In the genomic region with DNA sequence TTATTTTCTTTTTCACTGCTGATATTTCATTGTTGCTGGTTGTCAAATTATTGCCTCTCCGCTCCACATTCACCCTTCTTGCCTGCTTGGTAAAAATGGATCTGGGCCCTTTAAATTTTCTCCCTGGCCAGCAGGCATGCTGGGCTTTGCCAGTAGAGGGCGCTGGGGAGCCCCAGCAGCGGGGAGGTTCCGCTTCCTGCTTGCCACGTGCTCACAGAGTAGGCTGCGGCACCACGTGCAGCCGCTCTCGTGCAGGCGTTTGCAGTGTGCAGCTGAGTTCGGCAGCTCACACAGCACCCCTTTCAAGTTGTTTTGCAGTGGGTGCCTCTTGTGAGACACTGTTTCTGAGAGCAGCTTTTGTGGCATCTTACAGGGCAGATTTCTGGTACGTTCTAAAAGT, we compare ENCODE assay signal across 12 cellular contexts. TPM values are rescaled to one million over a fixed set of nuclear protein-coding genes. Genes with fewer than 3 reads are reported as not detected.
DNase-seq lines count a peak whose midpoint lies in the region; ATAC-seq and TF ChIP-seq lines count a peak whose summit lies in the region.
"Had no signal": no experiment of that assay in that cellular context is flagged by ENCODE, and none has a peak within 500 bp of the region (broad histone marks: within the 10 kb centered on the region; RNA-seq: fewer than 3 reads in every experiment).

A gene with protein sequence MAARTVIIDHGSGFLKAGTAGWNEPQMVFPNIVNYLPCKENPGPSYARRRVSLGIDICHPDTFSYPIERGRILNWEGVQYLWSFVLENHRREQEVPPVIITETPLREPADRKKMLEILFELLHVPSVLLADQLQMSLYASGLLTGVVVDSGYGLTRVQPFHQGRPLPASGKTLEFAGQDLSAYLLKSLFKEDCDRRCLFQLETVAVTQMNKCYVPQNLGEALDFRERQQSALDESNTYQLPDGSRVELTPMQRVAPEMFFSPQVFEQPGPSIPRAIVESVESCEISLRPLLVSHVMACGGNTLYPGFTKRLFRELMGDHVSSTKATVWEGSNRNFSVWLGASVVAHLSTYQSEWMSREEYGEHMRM (plus strand): TSS at position 214 of the 400 bp plus-strand sequence. CDS start 67,676 bp downstream, outside the sequence.

- TF ChIP-seq CTCF in choroid plexus epithelial cell (conservative IDR thresholded peaks at IDR 0.05; ENCODE audit: low read depth, low read length): peak; percentile 31
- TF ChIP-seq CTCF in type B pancreatic cell (conservative IDR thresholded peaks at IDR 0.05): peak; percentile 58

- H3K27ac Mint-ChIP-seq in type B pancreatic cell: no peak within 1 kb of the TSS
- H3K27ac Mint-ChIP-seq: CD8-positive, alpha-beta memory T cell; stimulated activated naive CD8-positive, alpha-beta T cell treated with anti-CD3 and anti-CD28 coated beads, Interleukin-15, Interleukin-2, amounts not matched to agents 100 ng/mL and 50 ng/mL, for 24 hours had no signal

- no peak for ATAC-seq in HG03135 (IDR thresholded peaks at IDR 0.05; ENCODE audit: unreplicated experiment)
- ATAC-seq in HG03469 (IDR thresholded peaks at IDR 0.05; ENCODE audit: unreplicated experiment): no peak

- DNase-seq in stimulated activated CD4-positive, alpha-beta T cell treated with anti-CD3 and anti-CD28 coated beads, Interleukin-1b, Interleukin-23, amount 100 ng/mL, for 48 hours: peak; percentile 4
- no peak for DNase-seq in stimulated activated CD4-positive, alpha-beta T cell treated with anti-CD3 and anti-CD28 coated beads, Interleukin-4, amount 100 ng/mL, for 1 hour
- peak; percentile 72 for DNase-seq in NAMALWA (ENCODE audit: low spot score)
- DNase-seq in choroid plexus epithelial cell (ENCODE audit: low read depth): no peak
- DNase-seq in type B pancreatic cell (ENCODE audit: extremely low spot score, unreplicated experiment): no peak
- DNase-seq in hippocampal formation (lab: John Stamatoyannopoulos, UW): no peak
- DNase-seq: caudate nucleus; CD8-positive, alpha-beta memory T cell had no signal

- H3K4me3 ChIP-seq in choroid plexus epithelial cell (ENCODE audit: low read depth, low read length): no peak within 1 kb of the TSS
- H3K4me3 ChIP-seq: SK-N-MC had no signal

- H3K36me3 Mint-ChIP-seq in type B pancreatic cell: no peaks in the 10 kb centered on the region

- H3K9me3 Mint-ChIP-seq in type B pancreatic cell: peaks cover 23% of the 10 kb centered on the region

- H3K27me3 Mint-ChIP-seq in type B pancreatic cell: peaks cover 14% of the 10 kb centered on the region

- H3K4me3 Mint-ChIP-seq in type B pancreatic cell: no peak within 1 kb of the TSS
- H3K4me3 Mint-ChIP-seq: CD8-positive, alpha-beta memory T cell; stimulated activated naive CD8-positive, alpha-beta T cell treated with anti-CD3 and anti-CD28 coated beads, Interleukin-15, Interleukin-2, amounts not matched to agents 100 ng/mL and 50 ng/mL, for 24 hours had no signal

- no peaks in the 10 kb centered on the region for H3K4me1 Mint-ChIP-seq in type B pancreatic cell (ENCODE audit: unreplicated experiment)
- H3K4me1 Mint-ChIP-seq: CD8-positive, alpha-beta memory T cell had no signal

RNA-seq across cellular contexts. Expression of the gene that starts here (rescaled TPM):
- 0.22 TPM in 1 of 2 replicates, not detected in the other for total RNA-seq in type B pancreatic cell (ENCODE audit: low replicate concordance)
- total RNA-seq: CD8-positive, alpha-beta memory T cell had no signal

Comparison
In these comparisons a context has a peak if more than half of its experiments do, and no peak if none do; other contexts are left out.
1. DNase-seq: peak in stimulated activated CD4-positive, alpha-beta T cell treated with anti-CD3 and anti-CD28 coated beads, Interleukin-1b, Interleukin-23, amount 100 ng/mL, for 48 hours (single experiment) and NAMALWA (single experiment); none in stimulated activated CD4-positive, alpha-beta T cell treated with anti-CD3 and anti-CD28 coated beads, Interleukin-4, amount 100 ng/mL, for 1 hour (single experiment), choroid plexus epithelial cell (single experiment), type B pancreatic cell (single experiment) and hippocampal formation (0 of 2).